ENCODE assay signal across 10 cellular contexts in genomic region chr2:25821225-25822056, GRCh38. TPM values are rescaled to one million over a fixed set of nuclear protein-coding genes. Genes with fewer than 3 reads are reported as not detected.
A peak's percentile ranks its signal among the peaks of the same experiment; 100 is the strongest.
DNase-seq lines count a peak whose midpoint lies in the region; ATAC-seq, FAIRE-seq and TF ChIP-seq lines count a peak whose summit lies in the region.
"Had no signal": no experiment of that assay in that cellular context is flagged by ENCODE, and none has a peak within 500 bp of the region (broad histone marks: within the 10 kb centered on the region; RNA-seq: fewer than 3 reads in every experiment).

No MANE protein-coding gene starts in this region.

- H3K79me2 ChIP-seq in astrocyte (ENCODE audit: insufficient read depth, low read length): peaks cover 6% of the 10 kb centered on the region

- H3K4me1 ChIP-seq in CD4-positive, CD25-positive, alpha-beta regulatory T cell (ENCODE audit: control insufficient read depth, insufficient read depth, low read length, poor library complexity, severe bottlenecking): peaks cover 47% of the 10 kb centered on the region
- peaks cover 3% of the 10 kb centered on the region; the same call in 1 of the 2 replicates for H3K4me1 ChIP-seq in IMR-90 (ENCODE audit: control insufficient read depth, insufficient read depth, low read length)
- H3K4me1 ChIP-seq in astrocyte (ENCODE audit: insufficient read depth, low read length): no peaks in the 10 kb centered on the region
- peaks cover 6 to 54% (median 36%) of the 10 kb centered on the region in 4 donors for H3K4me1 ChIP-seq in liver (ENCODE audit: control insufficient read depth in 4 of 4, insufficient read depth in 4 of 4, low read length in 3 of 4)

- peaks cover 46 to 82% (median 69%) of the 10 kb centered on the region in 4 donors for H3K4me1 Mint-ChIP-seq in CD4-positive, CD25-positive, alpha-beta regulatory T cell
- no peaks in the 10 kb centered on the region for H3K4me1 Mint-ChIP-seq in astrocyte (ENCODE audit: low read depth, unreplicated experiment)

- H2BK120ac ChIP-seq in IMR-90 (ENCODE audit: low read depth, low read length): no peak overlapping the region

- H3K18ac ChIP-seq in IMR-90 (ENCODE audit: low read depth, low read length): no peak overlapping the region

- 0 out of 2 replicates have a peak overlapping the region, but pooled peaks have one; percentile 12 for H3K23ac ChIP-seq in IMR-90 (ENCODE audit: low read depth, low read length)

- peak overlapping the region; percentile 53 for H3K27ac ChIP-seq in CD4-positive, CD25-positive, alpha-beta regulatory T cell (ENCODE audit: insufficient read depth, low read length, poor library complexity, severe bottlenecking)
- H3K27ac ChIP-seq in IMR-90 (ENCODE audit: insufficient read depth, low read length) (no peak overlapping the region), astrocyte (ENCODE audit: low read depth, low read length) (no peak overlapping the region), liver (ENCODE audit: low read depth in 1 of 2, low read length in 2 of 2) (peak overlapping the region; percentile 2 to 69)

- H3K9ac ChIP-seq in IMR-90 (ENCODE audit: low read depth, low read length) (no peak overlapping the region), astrocyte (ENCODE audit: low read length) (no peak overlapping the region), liver (ENCODE audit: low read depth in 1 of 2, low read length in 2 of 2) (peak overlapping the region in 1 of 2 donors; percentile 27)

- TF ChIP-seq CTCF in IMR-90 (conservative IDR thresholded peaks at IDR 0.05; ENCODE audit: low read depth, low read length) (no peak), astrocyte (IDR thresholded peaks at IDR 0.05; ENCODE audit: insufficient read depth, low read depth, low read length) (no peak), liver (IDR thresholded peaks at IDR 0.05; ENCODE audit: low read depth, low read length, missing input control) (no peak)

- H3K27me3 Mint-ChIP-seq in CD4-positive, CD25-positive, alpha-beta regulatory T cell: peaks cover 5% of the 10 kb centered on the region
- no peaks in the 10 kb centered on the region for H3K27me3 Mint-ChIP-seq in astrocyte (ENCODE audit: low read depth, unreplicated experiment)

- POLR2A ChIA-PET in IMR-90 (lab: Charles Lee; ENCODE audit: unreplicated experiment): no interaction called here

- H3K79me1 ChIP-seq in IMR-90 (ENCODE audit: low read depth in 1 of 2, low read length in 2 of 2): peaks cover 17 to 35% of the 10 kb centered on the region in 2 experiments; a peak in 3 of 4 replicates

- FAIRE-seq in astrocyte (lab: Jason Lieb, UNC): no peak
- FAIRE-seq: colon had no signal

- no peak overlapping the region for H4K91ac ChIP-seq in IMR-90 (ENCODE audit: insufficient read depth, low read depth, low read length)

- H4K5ac ChIP-seq in IMR-90 (ENCODE audit: low read depth, low read length): no peak overlapping the region

- no peak overlapping the region for H3K4me2 ChIP-seq in IMR-90 (ENCODE audit: low read depth, low read length)
- peak overlapping the region; percentile 45 for H3K4me2 ChIP-seq in astrocyte (ENCODE audit: low read length)

- CTCF ChIA-PET in IMR-90 (lab: Yijun Ruan, JAX): no interaction called here

- dilution Hi-C loops in IMR-90 (cut with HindIII; ENCODE audit: low sequenced_read_pairs, unreplicated experiment): no loop called here

- H4K20me1 ChIP-seq in IMR-90 (ENCODE audit: insufficient read depth, low read length) (peaks cover 6% of the 10 kb centered on the region; the same call in 1 of the 2 replicates), astrocyte (ENCODE audit: insufficient read depth, low read length) (peaks cover 55% of the 10 kb centered on the region)

- no peak overlapping the region for H2AFZ ChIP-seq in IMR-90 (replicated peaks; ENCODE audit: low read length, poor library complexity)
- no peak overlapping the region for H2AFZ ChIP-seq in astrocyte (ENCODE audit: low read depth, low read length)

- TF ChIP-seq POLR2A in IMR-90 (IDR thresholded peaks at IDR 0.05; ENCODE audit: low read depth, low read length): no peak

- BruUV-seq in IMR-90 (replicated peaks; lab: Mats Ljungman, UMichigan): no TSS peak

- peak overlapping the region; percentile 84 to 91 (median 90) for H3K27ac Mint-ChIP-seq in CD4-positive, CD25-positive, alpha-beta regulatory T cell
- H3K27ac Mint-ChIP-seq in astrocyte (ENCODE audit: unreplicated experiment): peak overlapping the region; percentile 44

- no peak overlapping the region for H2AK9ac ChIP-seq in IMR-90 (replicated peaks; ENCODE audit: low read depth, low read length, poor library complexity)

- ATAC-seq in CD4-positive, CD25-positive, alpha-beta regulatory T cell (ENCODE audit: low read depth in 2 of 2): no peak
- ATAC-seq in IMR-90 (ENCODE audit: low read depth) (no peak), HG03457 (IDR thresholded peaks at IDR 0.05; ENCODE audit: unreplicated experiment) (no peak), HG02852 (IDR thresholded peaks at IDR 0.05; ENCODE audit: unreplicated experiment) (no peak), HG03521 (IDR thresholded peaks at IDR 0.05; ENCODE audit: unreplicated experiment) (no peak)
- ATAC-seq in activated CD4-positive, CD25-positive, alpha-beta regulatory T cell treated with anti-CD3 and anti-CD28 coated beads, Interleukin-2, amount 50 U/mL, for 24 hours: no peak
- ATAC-seq: left colon had no signal

- H3K14ac ChIP-seq in IMR-90 (replicated peaks; ENCODE audit: low read depth, low read length): no peak overlapping the region

- H2BK15ac ChIP-seq in IMR-90 (ENCODE audit: low read depth, low read length): no peak overlapping the region

- H3K4me3 Mint-ChIP-seq in CD4-positive, CD25-positive, alpha-beta regulatory T cell: peak overlapping the region; percentile 80 to 95 (median 86)
- peak overlapping the region; percentile 0 for H3K4me3 Mint-ChIP-seq in astrocyte (ENCODE audit: unreplicated experiment)

- peaks cover 0 to 1% (median 0%) of the 10 kb centered on the region in 7 donors for H3K9me3 Mint-ChIP-seq in CD4-positive, CD25-positive, alpha-beta regulatory T cell
- no peaks in the 10 kb centered on the region for H3K9me3 Mint-ChIP-seq in astrocyte (ENCODE audit: unreplicated experiment)

- no peak overlapping the region for H2AK5ac ChIP-seq in IMR-90 (ENCODE audit: low read depth, low read length)

- H3K36me3 Mint-ChIP-seq in CD4-positive, CD25-positive, alpha-beta regulatory T cell: peaks cover 14% of the 10 kb centered on the region
- peaks cover 7% of the 10 kb centered on the region for H3K36me3 Mint-ChIP-seq in astrocyte (ENCODE audit: low read depth, unreplicated experiment)

- H3K4ac ChIP-seq in IMR-90 (ENCODE audit: low read depth, low read length): no peak overlapping the region

- in situ Hi-C loops in IMR-90 (cut with MboI; ENCODE audit: low sequenced_read_pairs): no loop called here

- no peaks in the 10 kb centered on the region for H3K9me3 ChIP-seq in CD4-positive, CD25-positive, alpha-beta regulatory T cell (ENCODE audit: control insufficient read depth in 2 of 2, low read length in 2 of 2)
- H3K9me3 ChIP-seq in IMR-90 (ENCODE audit: control insufficient read depth, insufficient read depth, low read length) (no peaks in the 10 kb centered on the region), astrocyte (ENCODE audit: insufficient read depth, low read depth, low read length) (no peaks in the 10 kb centered on the region), liver (ENCODE audit: control insufficient read depth in 4 of 4, low read length in 3 of 4) (no peaks in the 10 kb centered on the region)

- no peak overlapping the region for H3K56ac ChIP-seq in IMR-90 (ENCODE audit: extremely low read depth, insufficient read depth, low read length)

- H2BK5ac ChIP-seq in IMR-90 (ENCODE audit: low read depth, low read length, poor library complexity, severe bottlenecking): no peak overlapping the region

- TF ChIP-seq RAD21 in IMR-90 (IDR thresholded peaks at IDR 0.05; ENCODE audit: low read length) (no peak), liver (IDR thresholded peaks at IDR 0.05) (no peak)

- no peaks in the 10 kb centered on the region for H3K36me3 ChIP-seq in CD4-positive, CD25-positive, alpha-beta regulatory T cell (ENCODE audit: control insufficient read depth, insufficient read depth, low read length)
- H3K36me3 ChIP-seq in IMR-90 (ENCODE audit: control insufficient read depth, insufficient read depth, low read length): no peaks in the 10 kb centered on the region
- H3K36me3 ChIP-seq in astrocyte (ENCODE audit: insufficient read depth, low read length): no peaks in the 10 kb centered on the region
- H3K36me3 ChIP-seq in liver (ENCODE audit: control insufficient read depth in 4 of 4, insufficient read depth in 3 of 4, low read depth in 1 of 4, low read length in 3 of 4): no peaks in the 10 kb centered on the region

- WGBS in IMR-90 (ENCODE audit: extremely low coverage in 2 of 2, insufficient read length in 1 of 2), 2 experiments: no CpG with 5 or more reads among the region's 9 CpGs
- 80% methylated on average over 9 of the region's 9 CpGs for WGBS in liver

- intact Hi-C loops in IMR-90 (cut with micrococcal nuclease): no loop called here

- no peaks in the 10 kb centered on the region for H3K9me1 ChIP-seq in IMR-90 (ENCODE audit: insufficient read depth, low read length)

- H3K27me3 ChIP-seq in CD4-positive, CD25-positive, alpha-beta regulatory T cell (ENCODE audit: control insufficient read depth, insufficient read depth, low read length): no peaks in the 10 kb centered on the region
- no peaks in the 10 kb centered on the region for H3K27me3 ChIP-seq in IMR-90 (ENCODE audit: control insufficient read depth, insufficient read depth, low read length)
- H3K27me3 ChIP-seq in astrocyte (ENCODE audit: insufficient read depth, low read length): no peaks in the 10 kb centered on the region
- H3K27me3 ChIP-seq in liver (ENCODE audit: control insufficient read depth in 4 of 4, insufficient read depth in 4 of 4, low read length in 3 of 4): no peaks in the 10 kb centered on the region

- H2BK20ac ChIP-seq in IMR-90 (ENCODE audit: low read depth, low read length): no peak overlapping the region

- H3K4me3 ChIP-seq in CD4-positive, CD25-positive, alpha-beta regulatory T cell (ENCODE audit: low read depth, low read length): peak overlapping the region; percentile 66
- H3K4me3 ChIP-seq in IMR-90 (ENCODE audit: insufficient read depth, low read depth, low read length) (no peak overlapping the region), astrocyte (ENCODE audit: insufficient read depth, low read depth, low read length) (no peak overlapping the region), liver (ENCODE audit: low read depth in 1 of 3, low read length in 3 of 3) (peak overlapping the region in 1 of 3 donors; percentile 61)

- H4K8ac ChIP-seq in IMR-90 (ENCODE audit: low read depth in 2 of 2, low read length in 2 of 2): no peak overlapping the region

- no peak for DNase-seq in CD4-positive, CD25-positive, alpha-beta regulatory T cell
- peak; percentile 20 for DNase-seq in IMR-90
- peak; percentile 72 for DNase-seq in astrocyte (ENCODE audit: low read depth)

RNA-seq across cellular contexts. Expression of gene ASXL2, which starts 56.8 kb away (rescaled TPM):
- 48.6 TPM for total RNA-seq in CD4-positive, CD25-positive, alpha-beta regulatory T cell
- 1 to 10 TPM; 6.8 to 8.8 (median 8.1) TPM for polyA plus RNA-seq in CD4-positive, CD25-positive, alpha-beta regulatory T cell
- total RNA-seq in IMR-90 (2012; rRNA removed) (7.5 and 8.1 TPM in 2 replicates), astrocyte (21.9 and 25.8 TPM in 2 replicates), liver (1 to 10 TPM; 6.0 to 7.3 TPM)
- polyA plus RNA-seq in IMR-90 (2012; rRNA removed) (4.9 and 5.3 TPM in 2 replicates), liver (1 to 10 TPM; 2.4 to 2.8 TPM)
- polyA plus RNA-seq in IMR-90 (2012; cell fraction: cytosol; rRNA removed): 1.4 TPM in 2 replicates
- polyA plus RNA-seq in IMR-90 (2012; cell fraction: nucleus; rRNA removed; ENCODE audit: low replicate concordance): 2.6 and 8.2 TPM in 2 replicates

Comparison
In these comparisons a context has a peak if more than half of its experiments do, and no peak if none do; other contexts are left out.
1. DNase-seq: peak in IMR-90 (single experiment) and astrocyte (single experiment); none in CD4-positive, CD25-positive, alpha-beta regulatory T cell (0 of 3).
2. H3K27ac ChIP-seq: peak in CD4-positive, CD25-positive, alpha-beta regulatory T cell (single experiment) and liver (2 of 2); none in IMR-90 (single experiment) and astrocyte (single experiment).